ENCODE assay signal across 27 cellular contexts in genomic region chr10:52598936-52599335, GRCh38.
"Had no signal": no experiment of that assay in that cellular context is flagged by ENCODE, and none has a peak within 500 bp of the region (broad histone marks: within the 10 kb centered on the region; RNA-seq: fewer than 3 reads in every experiment).

No MANE protein-coding gene starts in this region.

- DNase-seq: activated B cell treated with CpG ODN at 0.5 μM for 24 hours; activated CD4-positive, alpha-beta T cell treated with anti-CD3 and anti-CD28 coated beads for 1 hour; activated CD4-positive, alpha-beta T cell treated with anti-CD3 and anti-CD28 coated beads, Interleukin-2, amount 10 ng/mL, durations not matched to agents 24 days and 14 days; activated CD4-positive, alpha-beta T cell treated with anti-CD3 and anti-CD28 coated beads, Interleukin-2, amount 50 U/mL, for 48 hours; activated CD8-positive, alpha-beta memory T cell treated with anti-CD3 and anti-CD28 coated beads, Interleukin-2, amount 10 ng/mL, durations not matched to agents 7 days and 5 days; activated effector memory CD4-positive, alpha-beta T cell treated with Interleukin-2 at 50 U/mL for 16 hours; activated naive CD4-positive, alpha-beta T cell; activated naive CD8-positive, alpha-beta T cell treated with anti-CD3 and anti-CD28 coated beads, Interleukin-2, amount 50 U/mL, for 24 hours; activated T-cell treated with anti-CD3 and anti-CD28 coated beads, Interleukin-2, amount 50 U/mL, for 24 hours; amygdala; KBM-7; NCI-H1092; NCI-H1417; NCI-H1930; NCI-H2107; NCI-H2171 treated with DMSO at 0.1 percent for 48 hours; NCI-H226; NCI-H526; NCI-H774; SHP77 treated with DMSO at 0.1 percent for 48 hours; T-cell; T-helper 2 cell; T1000 had no signal

- ATAC-seq: activated CD8-positive, alpha-beta memory T cell treated with anti-CD3 and anti-CD28 coated beads, Interleukin-2, amount 10 ng/mL, durations not matched to agents 7 days and 5 days; activated naive CD4-positive, alpha-beta T cell treated with anti-CD3 and anti-CD28 coated beads, Interleukin-2, amount 50 U/mL, for 72 hours; activated naive CD8-positive, alpha-beta T cell treated with anti-CD3 and anti-CD28 coated beads, Interleukin-2, amount 50 U/mL, for 24 hours; T-cell had no signal

- H3K4me3 Mint-ChIP-seq: activated B cell treated with CpG ODN at 0.5 μM for 24 hours; activated CD4-positive, alpha-beta T cell treated with anti-CD3 and anti-CD28 coated beads, Interleukin-2, amount 10 ng/mL, durations not matched to agents 24 days and 14 days; activated CD8-positive, alpha-beta memory T cell treated with anti-CD3 and anti-CD28 coated beads, Interleukin-2, amount 10 ng/mL, durations not matched to agents 7 days and 5 days; activated naive CD8-positive, alpha-beta T cell treated with anti-CD3 and anti-CD28 coated beads, Interleukin-2, amount 50 U/mL, for 24 hours; activated T-cell treated with anti-CD3 and anti-CD28 coated beads, Interleukin-2, amount 50 U/mL, for 24 hours; activated T-helper 1 cell treated with anti-CD3 and anti-CD28 coated beads, Interleukin-12 subunit alpha, Interleukin-12 subunit beta, Interleukin-2, Interleukin-4 antibody, amounts not matched to agents 30 ng/mL and 10 ng/mL and 1 ng/mL, durations not matched to agents 14 hours and 24 hours and 36 hours; brain; central memory CD8-positive, alpha-beta T cell; T-cell had no signal

- H3K4me1 Mint-ChIP-seq: activated B cell treated with CpG ODN at 0.5 μM for 24 hours; activated CD4-positive, alpha-beta T cell treated with anti-CD3 and anti-CD28 coated beads, Interleukin-2, amount 10 ng/mL, durations not matched to agents 24 days and 14 days; activated CD8-positive, alpha-beta memory T cell treated with anti-CD3 and anti-CD28 coated beads, Interleukin-2, amount 10 ng/mL, durations not matched to agents 7 days and 5 days; activated naive CD8-positive, alpha-beta T cell treated with anti-CD3 and anti-CD28 coated beads, Interleukin-2, amount 50 U/mL, for 24 hours; brain; central memory CD8-positive, alpha-beta T cell; T-cell had no signal

- H3K9me3 Mint-ChIP-seq: activated B cell treated with CpG ODN at 0.5 μM for 24 hours; activated CD4-positive, alpha-beta T cell treated with anti-CD3 and anti-CD28 coated beads, Interleukin-2, amount 10 ng/mL, durations not matched to agents 24 days and 14 days; brain had no signal

- H3K27ac Mint-ChIP-seq: activated B cell treated with CpG ODN at 0.5 μM for 24 hours; activated CD4-positive, alpha-beta T cell treated with anti-CD3 and anti-CD28 coated beads, Interleukin-2, amount 10 ng/mL, durations not matched to agents 24 days and 14 days; activated CD8-positive, alpha-beta memory T cell treated with anti-CD3 and anti-CD28 coated beads, Interleukin-2, amount 10 ng/mL, durations not matched to agents 7 days and 5 days; activated naive CD4-positive, alpha-beta T cell treated with anti-CD3 and anti-CD28 coated beads, Interleukin-2, amount 50 U/mL, for 72 hours; activated naive CD8-positive, alpha-beta T cell treated with anti-CD3 and anti-CD28 coated beads, Interleukin-2, amount 50 U/mL, for 24 hours; activated T-cell treated with anti-CD3 and anti-CD28 coated beads, Interleukin-2, amount 50 U/mL, for 24 hours; activated T-helper 1 cell treated with anti-CD3 and anti-CD28 coated beads, Interleukin-12 subunit alpha, Interleukin-12 subunit beta, Interleukin-2, Interleukin-4 antibody, amounts not matched to agents 30 ng/mL and 10 ng/mL and 1 ng/mL, durations not matched to agents 14 hours and 24 hours and 36 hours; brain; T-cell had no signal

- H3K36me3 Mint-ChIP-seq: activated CD8-positive, alpha-beta memory T cell treated with anti-CD3 and anti-CD28 coated beads, Interleukin-2, amount 10 ng/mL, durations not matched to agents 7 days and 5 days; activated naive CD4-positive, alpha-beta T cell treated with anti-CD3 and anti-CD28 coated beads, Interleukin-2, amount 50 U/mL, for 72 hours; brain; T-cell had no signal

- H3K27me3 Mint-ChIP-seq: activated B cell treated with CpG ODN at 0.5 μM for 24 hours; activated CD4-positive, alpha-beta T cell treated with anti-CD3 and anti-CD28 coated beads, Interleukin-2, amount 10 ng/mL, durations not matched to agents 24 days and 14 days; activated CD8-positive, alpha-beta memory T cell treated with anti-CD3 and anti-CD28 coated beads, Interleukin-2, amount 10 ng/mL, durations not matched to agents 7 days and 5 days; activated naive CD8-positive, alpha-beta T cell treated with anti-CD3 and anti-CD28 coated beads, Interleukin-2, amount 50 U/mL, for 24 hours; activated T-cell treated with anti-CD3 and anti-CD28 coated beads, Interleukin-2, amount 50 U/mL, for 24 hours; brain; central memory CD8-positive, alpha-beta T cell; T-cell had no signal
